ENCODE assay signal across 32 cellular contexts in the genomic region with DNA sequence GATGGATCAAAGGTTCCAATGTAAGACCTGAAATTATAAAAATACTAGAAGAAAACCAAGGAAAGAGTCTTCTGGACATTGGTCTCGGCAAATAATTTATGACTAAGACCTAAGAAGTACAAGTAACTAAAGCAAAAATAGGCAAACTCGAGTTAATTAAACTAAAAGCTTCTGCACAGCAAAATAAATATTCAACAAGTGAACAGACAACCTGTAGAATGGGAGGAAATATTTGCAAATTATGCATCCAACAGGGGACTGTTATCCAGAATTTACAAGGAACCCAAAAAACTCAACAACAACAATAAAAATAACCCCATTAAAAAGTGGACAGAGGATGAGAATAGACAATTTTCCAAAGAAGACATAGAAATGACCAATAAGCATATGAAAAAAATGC.
"Had no signal": no experiment of that assay in that cellular context is flagged by ENCODE, and none has a peak within 500 bp of the region (broad histone marks: within the 10 kb centered on the region; RNA-seq: fewer than 3 reads in every experiment).

No MANE protein-coding gene starts in this region.

- FAIRE-seq: astrocyte, bronchial epithelial cell had no signal

- H3K36me3 ChIP-seq: adrenal gland, ascending aorta, brain microvascular endothelial cell, breast epithelium, cardiac muscle cell had no signal

- H3K4me1 ChIP-seq: ascending aorta, breast epithelium had no signal

- H3K4me3 ChIP-seq: adrenal gland, ascending aorta, body of pancreas, breast epithelium, cardiac muscle cell had no signal

- H3K9me3 ChIP-seq: adrenal gland, ascending aorta, body of pancreas had no signal

- DNase-seq: activated effector memory CD4-positive, alpha-beta T cell treated with anti-CD3 and anti-CD28 coated beads, Interleukin-2, amount 50 U/mL, for 16 hours; activated effector memory CD4-positive, alpha-beta T cell treated with Interleukin-2 at 50 U/mL for 16 hours; activated gamma-delta T cell; activated gamma-delta T cell treated with Interleukin-2 at 50 U/mL for 16 hours; activated naive CD4-positive, alpha-beta T cell; activated naive CD4-positive, alpha-beta T cell treated with anti-CD3 and anti-CD28 coated beads for 36 hours; activated naive CD4-positive, alpha-beta T cell treated with anti-CD3 and anti-CD28 coated beads, Interleukin-2, amount 10 ng/mL, durations not matched to agents 7 days and 5 days; activated naive CD4-positive, alpha-beta T cell treated with anti-CD3 and anti-CD28 coated beads, Interleukin-2, amount 50 U/mL, for 16 hours; activated naive CD4-positive, alpha-beta T cell treated with Interleukin-2 at 50 U/mL for 16 hours; activated naive CD8-positive, alpha-beta T cell treated with anti-CD3 and anti-CD28 coated beads for 36 hours; activated naive CD8-positive, alpha-beta T cell treated with anti-CD3 and anti-CD28 coated beads, Interleukin-2, amount 10 ng/mL, durations not matched to agents 7 days and 5 days; activated naive CD8-positive, alpha-beta T cell treated with anti-CD3 and anti-CD28 coated beads, Interleukin-2, amount 50 U/mL, for 24 hours; activated T-cell treated with anti-CD3 and anti-CD28 coated beads, Interleukin-2, amount 50 U/mL, for 1 hour; activated T-cell treated with anti-CD3 and anti-CD28 coated beads, Interleukin-2, amount 50 U/mL, for 24 hours; activated T-cell treated with anti-CD3 and anti-CD28 coated beads, Interleukin-2, amount 50 U/mL, for 4 hours; activated T-cell treated with anti-CD3 and anti-CD28 coated beads, Interleukin-2, amount 50 U/mL, for 48 hours; activated T-cell treated with anti-CD3 and anti-CD28 coated beads, Interleukin-2, amount 50 U/mL, for 72 hours; adrenal gland; amniotic stem cell; amygdala; anterior cingulate cortex; aorta; body of pancreas; brain microvascular endothelial cell; caudate nucleus; central memory CD4-positive, alpha-beta T cell; cerebellar nuclear complex had no signal

- H3K27ac ChIP-seq: adrenal gland, ascending aorta, body of pancreas, brain microvascular endothelial cell, breast epithelium, cardiac muscle cell had no signal
